Comparison of ENCODE assay signal across 13 cellular contexts in genomic region chr4:128525939-128526630, GRCh38.
DNase-seq lines count a peak whose midpoint lies in the region; ATAC-seq, FAIRE-seq and TF ChIP-seq lines count a peak whose summit lies in the region.
"Had no signal": no experiment of that assay in that cellular context is flagged by ENCODE, and none has a peak within 500 bp of the region (broad histone marks: within the 10 kb centered on the region; RNA-seq: fewer than 3 reads in every experiment).

No MANE protein-coding gene starts in this region.

- H3K4me3 ChIP-seq in Caco-2 (ENCODE audit: low read depth, low read length): no peak overlapping the region
- H3K4me3 ChIP-seq in NB4 (ENCODE audit: low read depth, low read length): no peak overlapping the region
- H3K4me3 ChIP-seq in pancreas: no peak overlapping the region

- no peaks in the 10 kb centered on the region for H3K27me3 Mint-ChIP-seq in Caco-2 (ENCODE audit: insufficient read depth, unreplicated experiment)

- WGBS in pancreas, 2 donors: 10 to 14% methylated on average over 1 of the region's 1 CpG

- peaks cover 14% of the 10 kb centered on the region for H3K36me3 Mint-ChIP-seq in Caco-2 (ENCODE audit: insufficient read depth, unreplicated experiment)

- H3K27me3 ChIP-seq in Caco-2 (replicated peaks; ENCODE audit: control insufficient read depth, insufficient read depth, low read length) (no peaks in the 10 kb centered on the region), pancreas (no peaks in the 10 kb centered on the region)

- peak overlapping the region; percentile 58 for H3K4me3 Mint-ChIP-seq in Caco-2 (ENCODE audit: unreplicated experiment)

- ATAC-seq in esophagus mucosa (peak; percentile 93), pancreas (peak; percentile 80 to 89 (median 83)), HG03520 (IDR thresholded peaks at IDR 0.05; ENCODE audit: unreplicated experiment) (no peak)

- H3K9me3 Mint-ChIP-seq in Caco-2 (ENCODE audit: unreplicated experiment): peaks cover 9% of the 10 kb centered on the region

- peak overlapping the region; percentile 91 for H3K27ac Mint-ChIP-seq in Caco-2 (ENCODE audit: unreplicated experiment)

- TF ChIP-seq CTCF in Caco-2 (IDR thresholded peaks at IDR 0.05; ENCODE audit: insufficient read depth in 1 of 2, low read depth in 1 of 2, low read length in 1 of 2, severe bottlenecking in 1 of 2, unreplicated experiment in 1 of 2) (no peak), NB4 (IDR thresholded peaks at IDR 0.05; ENCODE audit: low read depth, low read length) (no peak), pancreas (IDR thresholded peaks at IDR 0.05) (no peak)

- no peak for TF ChIP-seq POLR2A in NB4 (IDR thresholded peaks at IDR 0.05; ENCODE audit: extremely low read depth, insufficient read length)

- BruUV-seq in Caco-2 (replicated peaks; lab: Mats Ljungman, UMichigan): no TSS peak

- POLR2A ChIA-PET in Caco-2 (lab: Charles Lee): no interaction called here

- no peak for FAIRE-seq in pancreas (lab: Jason Lieb, UNC)
- FAIRE-seq: GM18507 had no signal

- peak overlapping the region in 3 of 4 donors; percentile 13 to 28 (median 21) for H3K27ac ChIP-seq in pancreas

- no peaks in the 10 kb centered on the region for H3K36me3 ChIP-seq in Caco-2 (ENCODE audit: control insufficient read depth, insufficient read depth, low read length)
- no peaks in the 10 kb centered on the region for H3K36me3 ChIP-seq in pancreas

- peak; percentile 57 to 69 for DNase-seq in Caco-2
- peak; percentile 23 for DNase-seq in NB4 (ENCODE audit: low read depth)
- peak in 1 of 6 donors; percentile 23 for DNase-seq in pancreas
- DNase-seq in NCI-H2227 treated with DMSO at 0.1 percent for 48 hours (lab: John Stamatoyannopoulos, UW): no peak
- no peak for DNase-seq in NCI-H1694 treated with DMSO at 0.1 percent for 48 hours (lab: John Stamatoyannopoulos, UW)
- DNase-seq in NCI-H1105 (lab: John Stamatoyannopoulos, UW): no peak
- DNase-seq: activated effector memory CD4-positive, alpha-beta T cell treated with Interleukin-2 at 50 U/mL for 16 hours; DMS153; NCI-H1092; posterior cingulate gyrus had no signal

- intact Hi-C loops in Caco-2 (cut with micrococcal nuclease; ENCODE audit: unreplicated experiment): loop anchor here (1.0 kb wide), 6 partner anchors 28 to 284 kb away; no protein-coding TSS in a partner anchor
- intact Hi-C loops in pancreas (cut with DNase I): no loop called here

- CTCF ChIA-PET in Caco-2 (lab: Charles Lee): no interaction called here

- H3K4me1 ChIP-seq in Caco-2 (peaks cover 57% of the 10 kb centered on the region), pancreas (peaks cover 7 to 14% (median 10%) of the 10 kb centered on the region in 3 donors)

- H3K9me3 ChIP-seq in Caco-2: no peaks in the 10 kb centered on the region
- no peaks in the 10 kb centered on the region for H3K9me3 ChIP-seq in pancreas

- H3K4me1 Mint-ChIP-seq in Caco-2 (ENCODE audit: low read depth, unreplicated experiment): peaks cover 42% of the 10 kb centered on the region

Comparison
In these comparisons a context has a peak if more than half of its experiments do, and no peak if none do; other contexts are left out.
1. DNase-seq: peak in Caco-2 (2 of 2) and NB4 (single experiment); none in NCI-H2227 treated with DMSO at 0.1 percent for 48 hours (single experiment), NCI-H1694 treated with DMSO at 0.1 percent for 48 hours (single experiment) and NCI-H1105 (single experiment).